Comparison of ENCODE assay signal across 8 cellular contexts in genomic region chr13:114064516-114065140, GRCh38.
A peak's percentile ranks its signal among the peaks of the same experiment; 100 is the strongest.
DNase-seq lines count a peak whose midpoint lies in the region; ATAC-seq, FAIRE-seq and TF ChIP-seq lines count a peak whose summit lies in the region.

No MANE protein-coding gene starts in this region.

- H3K36me3 Mint-ChIP-seq in naive thymus-derived CD4-positive, alpha-beta T cell, result peaks cover 3 to 32% (median 16%) of the 10 kb centered on the region in 5 donors

- no peaks in the 10 kb centered on the region for H3K9me1 ChIP-seq in endothelial cell of umbilical vein (replicated peaks; ENCODE audit: control insufficient read depth, extremely low read depth, insufficient read depth, low read length)

- peak overlapping the region; percentile 95 for H3K27ac ChIP-seq in endothelial cell of umbilical vein (ENCODE audit: insufficient read depth, low read depth, low read length)
- peak overlapping the region; percentile 76 for H3K27ac ChIP-seq in naive thymus-derived CD4-positive, alpha-beta T cell (ENCODE audit: low read depth, low read length)

- no peaks in the 10 kb centered on the region for H3K36me3 ChIP-seq in endothelial cell of umbilical vein (ENCODE audit: control insufficient read depth in 2 of 2, extremely low read depth in 1 of 2, insufficient read depth in 2 of 2, low read length in 2 of 2)
- H3K36me3 ChIP-seq in naive thymus-derived CD4-positive, alpha-beta T cell (ENCODE audit: control insufficient read depth in 2 of 3, insufficient read depth in 3 of 3, low read length in 3 of 3), result peaks cover 0 to 41% (median 4%) of the 10 kb centered on the region in 3 experiments

- no peak for TF ChIP-seq CTCF in endothelial cell of umbilical vein (IDR thresholded peaks at IDR 0.05; ENCODE audit: extremely low read depth in 1 of 2, insufficient read depth in 1 of 2, low read depth in 1 of 2, low read length in 2 of 2)

- H3K9me3 Mint-ChIP-seq in naive thymus-derived CD4-positive, alpha-beta T cell, result peaks cover 0 to 2% (median 0%) of the 10 kb centered on the region in 11 donors

- FAIRE-seq in endothelial cell of umbilical vein (lab: Jason Lieb, UNC), result peak; percentile 57

- intact Hi-C loops in endothelial cell of umbilical vein (cut with micrococcal nuclease), result loop anchor here (1.0 to 2.0 kb wide), 5 partner anchors 30 to 162 kb away; no protein-coding TSS in a partner anchor
- intact Hi-C loops in naive thymus-derived CD4-positive, alpha-beta T cell (cut with micrococcal nuclease), result loop anchor here (1.0 to 5.0 kb wide), 7 partner anchors 10 to 248 kb away; no protein-coding TSS in a partner anchor

- peak overlapping the region; percentile 82 for H3K9ac ChIP-seq in endothelial cell of umbilical vein (replicated peaks; ENCODE audit: extremely low read depth, insufficient read depth, low read length)

- peak overlapping the region; percentile 78 to 89 (median 86) for H3K4me3 Mint-ChIP-seq in naive thymus-derived CD4-positive, alpha-beta T cell

- H3K4me1 Mint-ChIP-seq in naive thymus-derived CD4-positive, alpha-beta T cell, result peaks cover 53 to 78% (median 67%) of the 10 kb centered on the region in 7 donors

- dilution Hi-C loops in endothelial cell of umbilical vein (cut with MboI; ENCODE audit: extremely low pct_ligation_motif_present, low sequenced_read_pairs), result no loop called here

- peak overlapping the region in 1 of 3 experiments; percentile 2 for H3K4me3 ChIP-seq in endothelial cell of umbilical vein (replicated peaks in 1 of 3; ENCODE audit: insufficient read depth in 1 of 3, low read depth in 1 of 3, low read length in 3 of 3)
- H3K4me3 ChIP-seq in naive thymus-derived CD4-positive, alpha-beta T cell (ENCODE audit: low read length), result peak overlapping the region; percentile 66

- TSS peak; percentile 87 for BruUV-seq in endothelial cell of umbilical vein (replicated peaks; lab: Mats Ljungman, UMichigan)

- no peaks in the 10 kb centered on the region for H3K27me3 Mint-ChIP-seq in naive thymus-derived CD4-positive, alpha-beta T cell

- no peak for ATAC-seq in naive thymus-derived CD4-positive, alpha-beta T cell

- no peaks in the 10 kb centered on the region for H3K9me3 ChIP-seq in endothelial cell of umbilical vein (replicated peaks; ENCODE audit: control insufficient read depth, insufficient read depth, low read length)
- H3K9me3 ChIP-seq in naive thymus-derived CD4-positive, alpha-beta T cell (ENCODE audit: control insufficient read depth in 2 of 3, low read length in 3 of 3), result no peaks in the 10 kb centered on the region

- H2AFZ ChIP-seq in endothelial cell of umbilical vein (ENCODE audit: low read depth, low read length), result no peak overlapping the region

- peak overlapping the region; percentile 86 to 99 (median 92) for H3K27ac Mint-ChIP-seq in naive thymus-derived CD4-positive, alpha-beta T cell

- CTCF ChIA-PET in endothelial cell of umbilical vein (lab: Charles Lee), result interaction anchor here (0.8 to 2.1 kb wide), 7 partner anchors 8 to 158 kb away, joined by 3 to 9 read pairs (median 6); no protein-coding TSS in a partner anchor
- CTCF ChIA-PET in naive thymus-derived CD4-positive, alpha-beta T cell (lab: Charles Lee), result interaction anchor here (1.6 to 2.2 kb wide), 2 partner anchors 7 to 46 kb away, joined by 4 to 9 read pairs; no protein-coding TSS in a partner anchor

- H3K79me2 ChIP-seq in endothelial cell of umbilical vein (ENCODE audit: control insufficient read depth, insufficient read depth, low read length), result peaks cover 74% of the 10 kb centered on the region

- no peaks in the 10 kb centered on the region for H4K20me1 ChIP-seq in endothelial cell of umbilical vein (replicated peaks; ENCODE audit: control insufficient read depth, extremely low read depth, insufficient read depth, low read length)

- peak overlapping the region; percentile 55 for H3K4me2 ChIP-seq in endothelial cell of umbilical vein (ENCODE audit: insufficient read depth, low read length)

- no peak for TF ChIP-seq POLR2A in endothelial cell of umbilical vein (IDR thresholded peaks at IDR 0.05; ENCODE audit: low read depth, low read length)

- peak; percentile 39 for DNase-seq in GM03348 (ENCODE audit: low spot score)
- peak; percentile 86 for DNase-seq in RPMI7951 (ENCODE audit: low read depth)
- DNase-seq in endothelial cell of umbilical vein (ENCODE audit: low read depth, low spot score), result peak; percentile 41
- DNase-seq in naive thymus-derived CD4-positive, alpha-beta T cell, result no peak
- no peak for DNase-seq in iPS-NIHi11 (ENCODE audit: low spot score)
- DNase-seq in mesenteric fat pad (ENCODE audit: low spot score), result no peak
- DNase-seq in NCI-H510A treated with DMSO at 0.1 percent for 48 hours (lab: John Stamatoyannopoulos, UW), result no peak
- no peak for DNase-seq in iPS-NIHi7 (ENCODE audit: extremely low spot score)

- POLR2A ChIA-PET in endothelial cell of umbilical vein (lab: Charles Lee), result interaction anchor here (1.6 kb wide), 1 partner anchor 54 kb away, joined by 11 read pairs; no protein-coding TSS in a partner anchor
- POLR2A ChIA-PET in naive thymus-derived CD4-positive, alpha-beta T cell (lab: Charles Lee), result interaction anchor here (0.8 to 3.7 kb wide), 6 partner anchors 14 to 80 kb away, joined by 3 to 23 read pairs (median 6); no protein-coding TSS in a partner anchor

- no peaks in the 10 kb centered on the region for H3K27me3 ChIP-seq in endothelial cell of umbilical vein (ENCODE audit: control insufficient read depth in 2 of 2, insufficient read depth in 2 of 2, low read length in 2 of 2)
- H3K27me3 ChIP-seq in naive thymus-derived CD4-positive, alpha-beta T cell (ENCODE audit: control insufficient read depth in 2 of 2, insufficient read depth in 2 of 2, low read length in 2 of 2), result no peaks in the 10 kb centered on the region

- peaks cover 51% of the 10 kb centered on the region for H3K4me1 ChIP-seq in endothelial cell of umbilical vein (ENCODE audit: control insufficient read depth, extremely low read depth, insufficient read depth, low read length)
- H3K4me1 ChIP-seq in naive thymus-derived CD4-positive, alpha-beta T cell (ENCODE audit: control insufficient read depth in 2 of 2, insufficient read depth in 2 of 2, low read length in 2 of 2), result peaks cover 51 to 60% of the 10 kb centered on the region in 2 donors

TF ChIP-seq in endothelial cell of umbilical vein, 7 proteins besides CTCF, POLR2A, EP300 and RAD21:
- TF ChIP-seq FOS (IDR thresholded peaks at IDR 0.05; ENCODE audit: borderline replicate concordance, insufficient read depth, low read length) (no peak), MAX (IDR thresholded peaks at IDR 0.05; ENCODE audit: insufficient read depth, insufficient read length) (no peak)

Comparison
In these comparisons a context has a peak if more than half of its experiments do, and no peak if none do; other contexts are left out.
1. DNase-seq: peak in GM03348 (single experiment), RPMI7951 (single experiment) and endothelial cell of umbilical vein (single experiment); none in naive thymus-derived CD4-positive, alpha-beta T cell (0 of 9), iPS-NIHi11 (single experiment), mesenteric fat pad (single experiment), NCI-H510A treated with DMSO at 0.1 percent for 48 hours (single experiment) and iPS-NIHi7 (single experiment).